ENCODE assay signal across 1 cellular context in the genomic region with DNA sequence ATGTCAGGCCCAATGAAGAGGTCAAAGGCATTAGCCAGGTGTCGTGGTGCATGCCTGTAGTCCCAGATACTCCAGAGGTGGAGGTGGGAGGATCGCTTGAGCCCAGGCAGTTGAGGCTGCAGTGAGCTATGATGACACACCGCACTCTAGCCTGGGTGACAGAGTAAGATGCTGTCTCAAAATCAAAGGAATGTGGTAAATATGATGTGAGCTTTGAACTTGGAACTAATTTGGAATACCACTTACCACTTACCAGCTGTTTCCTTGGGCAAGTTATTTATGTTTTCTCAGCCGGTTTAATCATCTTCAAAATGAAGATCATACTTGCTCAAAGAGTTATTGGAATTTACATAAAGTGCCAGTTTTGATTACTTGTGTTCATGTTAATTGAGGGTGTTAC.
TF ChIP-seq lines count a peak whose summit lies in the region.

No MANE protein-coding gene starts in this region.

TF ChIP-seq in HepG2, 621 proteins besides CTCF, POLR2A, EP300 and RAD21:
- no peak for TF ChIP-seq ZNF850 (CRISPR knock-in tag; conservative IDR thresholded peaks at IDR 0.05)
- no peak for TF ChIP-seq HNRNPUL1 (IDR thresholded peaks at IDR 0.05; ENCODE audit: low read depth, low read length)
- no peak for TF ChIP-seq ZNF10 (CRISPR knock-in tag; IDR thresholded peaks at IDR 0.05; ENCODE audit: borderline replicate concordance, low read depth)
- TF ChIP-seq ZNF598 (CRISPR knock-in tag; IDR thresholded peaks at IDR 0.05; ENCODE audit: borderline replicate concordance) = no peak
- no peak for TF ChIP-seq ZNF615 (CRISPR knock-in tag; IDR thresholded peaks at IDR 0.05; ENCODE audit: borderline replicate concordance)
- no peak for TF ChIP-seq RERE (CRISPR knock-in tag; IDR thresholded peaks at IDR 0.05; ENCODE audit: low read depth)
- no peak for TF ChIP-seq FOXJ3 (CRISPR knock-in tag; IDR thresholded peaks at IDR 0.05; ENCODE audit: borderline replicate concordance)
- TF ChIP-seq, protein P1, sequence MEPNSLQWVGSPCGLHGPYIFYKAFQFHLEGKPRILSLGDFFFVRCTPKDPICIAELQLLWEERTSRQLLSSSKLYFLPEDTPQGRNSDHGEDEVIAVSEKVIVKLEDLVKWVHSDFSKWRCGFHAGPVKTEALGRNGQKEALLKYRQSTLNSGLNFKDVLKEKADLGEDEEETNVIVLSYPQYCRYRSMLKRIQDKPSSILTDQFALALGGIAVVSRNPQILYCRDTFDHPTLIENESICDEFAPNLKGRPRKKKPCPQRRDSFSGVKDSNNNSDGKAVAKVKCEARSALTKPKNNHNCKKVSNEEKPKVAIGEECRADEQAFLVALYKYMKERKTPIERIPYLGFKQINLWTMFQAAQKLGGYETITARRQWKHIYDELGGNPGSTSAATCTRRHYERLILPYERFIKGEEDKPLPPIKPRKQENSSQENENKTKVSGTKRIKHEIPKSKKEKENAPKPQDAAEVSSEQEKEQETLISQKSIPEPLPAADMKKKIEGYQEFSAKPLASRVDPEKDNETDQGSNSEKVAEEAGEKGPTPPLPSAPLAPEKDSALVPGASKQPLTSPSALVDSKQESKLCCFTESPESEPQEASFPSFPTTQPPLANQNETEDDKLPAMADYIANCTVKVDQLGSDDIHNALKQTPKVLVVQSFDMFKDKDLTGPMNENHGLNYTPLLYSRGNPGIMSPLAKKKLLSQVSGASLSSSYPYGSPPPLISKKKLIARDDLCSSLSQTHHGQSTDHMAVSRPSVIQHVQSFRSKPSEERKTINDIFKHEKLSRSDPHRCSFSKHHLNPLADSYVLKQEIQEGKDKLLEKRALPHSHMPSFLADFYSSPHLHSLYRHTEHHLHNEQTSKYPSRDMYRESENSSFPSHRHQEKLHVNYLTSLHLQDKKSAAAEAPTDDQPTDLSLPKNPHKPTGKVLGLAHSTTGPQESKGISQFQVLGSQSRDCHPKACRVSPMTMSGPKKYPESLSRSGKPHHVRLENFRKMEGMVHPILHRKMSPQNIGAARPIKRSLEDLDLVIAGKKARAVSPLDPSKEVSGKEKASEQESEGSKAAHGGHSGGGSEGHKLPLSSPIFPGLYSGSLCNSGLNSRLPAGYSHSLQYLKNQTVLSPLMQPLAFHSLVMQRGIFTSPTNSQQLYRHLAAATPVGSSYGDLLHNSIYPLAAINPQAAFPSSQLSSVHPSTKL (CRISPR knock-in tag; IDR thresholded peaks at IDR 0.05) = no peak
- no peak for TF ChIP-seq ZNF460 (CRISPR knock-in tag; IDR thresholded peaks at IDR 0.05; ENCODE audit: borderline replicate concordance)
- no peak for TF ChIP-seq ZNF547 (CRISPR knock-in tag; IDR thresholded peaks at IDR 0.05)
- TF ChIP-seq, protein P2, sequence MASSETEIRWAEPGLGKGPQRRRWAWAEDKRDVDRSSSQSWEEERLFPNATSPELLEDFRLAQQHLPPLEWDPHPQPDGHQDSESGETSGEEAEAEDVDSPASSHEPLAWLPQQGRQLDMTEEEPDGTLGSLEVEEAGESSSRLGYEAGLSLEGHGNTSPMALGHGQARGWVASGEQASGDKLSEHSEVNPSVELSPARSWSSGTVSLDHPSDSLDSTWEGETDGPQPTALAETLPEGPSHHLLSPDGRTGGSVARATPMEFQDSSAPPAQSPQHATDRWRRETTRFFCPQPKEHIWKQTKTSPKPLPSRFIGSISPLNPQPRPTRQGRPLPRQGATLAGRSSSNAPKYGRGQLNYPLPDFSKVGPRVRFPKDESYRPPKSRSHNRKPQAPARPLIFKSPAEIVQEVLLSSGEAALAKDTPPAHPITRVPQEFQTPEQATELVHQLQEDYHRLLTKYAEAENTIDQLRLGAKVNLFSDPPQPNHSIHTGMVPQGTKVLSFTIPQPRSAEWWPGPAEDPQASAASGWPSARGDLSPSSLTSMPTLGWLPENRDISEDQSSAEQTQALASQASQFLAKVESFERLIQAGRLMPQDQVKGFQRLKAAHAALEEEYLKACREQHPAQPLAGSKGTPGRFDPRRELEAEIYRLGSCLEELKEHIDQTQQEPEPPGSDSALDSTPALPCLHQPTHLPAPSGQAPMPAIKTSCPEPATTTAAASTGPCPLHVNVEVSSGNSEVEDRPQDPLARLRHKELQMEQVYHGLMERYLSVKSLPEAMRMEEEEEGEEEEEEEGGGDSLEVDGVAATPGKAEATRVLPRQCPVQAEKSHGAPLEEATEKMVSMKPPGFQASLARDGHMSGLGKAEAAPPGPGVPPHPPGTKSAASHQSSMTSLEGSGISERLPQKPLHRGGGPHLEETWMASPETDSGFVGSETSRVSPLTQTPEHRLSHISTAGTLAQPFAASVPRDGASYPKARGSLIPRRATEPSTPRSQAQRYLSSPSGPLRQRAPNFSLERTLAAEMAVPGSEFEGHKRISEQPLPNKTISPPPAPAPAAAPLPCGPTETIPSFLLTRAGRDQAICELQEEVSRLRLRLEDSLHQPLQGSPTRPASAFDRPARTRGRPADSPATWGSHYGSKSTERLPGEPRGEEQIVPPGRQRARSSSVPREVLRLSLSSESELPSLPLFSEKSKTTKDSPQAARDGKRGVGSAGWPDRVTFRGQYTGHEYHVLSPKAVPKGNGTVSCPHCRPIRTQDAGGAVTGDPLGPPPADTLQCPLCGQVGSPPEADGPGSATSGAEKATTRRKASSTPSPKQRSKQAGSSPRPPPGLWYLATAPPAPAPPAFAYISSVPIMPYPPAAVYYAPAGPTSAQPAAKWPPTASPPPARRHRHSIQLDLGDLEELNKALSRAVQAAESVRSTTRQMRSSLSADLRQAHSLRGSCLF (CRISPR knock-in tag; IDR thresholded peaks at IDR 0.05; ENCODE audit: borderline replicate concordance) = no peak
- TF ChIP-seq, protein P3, sequence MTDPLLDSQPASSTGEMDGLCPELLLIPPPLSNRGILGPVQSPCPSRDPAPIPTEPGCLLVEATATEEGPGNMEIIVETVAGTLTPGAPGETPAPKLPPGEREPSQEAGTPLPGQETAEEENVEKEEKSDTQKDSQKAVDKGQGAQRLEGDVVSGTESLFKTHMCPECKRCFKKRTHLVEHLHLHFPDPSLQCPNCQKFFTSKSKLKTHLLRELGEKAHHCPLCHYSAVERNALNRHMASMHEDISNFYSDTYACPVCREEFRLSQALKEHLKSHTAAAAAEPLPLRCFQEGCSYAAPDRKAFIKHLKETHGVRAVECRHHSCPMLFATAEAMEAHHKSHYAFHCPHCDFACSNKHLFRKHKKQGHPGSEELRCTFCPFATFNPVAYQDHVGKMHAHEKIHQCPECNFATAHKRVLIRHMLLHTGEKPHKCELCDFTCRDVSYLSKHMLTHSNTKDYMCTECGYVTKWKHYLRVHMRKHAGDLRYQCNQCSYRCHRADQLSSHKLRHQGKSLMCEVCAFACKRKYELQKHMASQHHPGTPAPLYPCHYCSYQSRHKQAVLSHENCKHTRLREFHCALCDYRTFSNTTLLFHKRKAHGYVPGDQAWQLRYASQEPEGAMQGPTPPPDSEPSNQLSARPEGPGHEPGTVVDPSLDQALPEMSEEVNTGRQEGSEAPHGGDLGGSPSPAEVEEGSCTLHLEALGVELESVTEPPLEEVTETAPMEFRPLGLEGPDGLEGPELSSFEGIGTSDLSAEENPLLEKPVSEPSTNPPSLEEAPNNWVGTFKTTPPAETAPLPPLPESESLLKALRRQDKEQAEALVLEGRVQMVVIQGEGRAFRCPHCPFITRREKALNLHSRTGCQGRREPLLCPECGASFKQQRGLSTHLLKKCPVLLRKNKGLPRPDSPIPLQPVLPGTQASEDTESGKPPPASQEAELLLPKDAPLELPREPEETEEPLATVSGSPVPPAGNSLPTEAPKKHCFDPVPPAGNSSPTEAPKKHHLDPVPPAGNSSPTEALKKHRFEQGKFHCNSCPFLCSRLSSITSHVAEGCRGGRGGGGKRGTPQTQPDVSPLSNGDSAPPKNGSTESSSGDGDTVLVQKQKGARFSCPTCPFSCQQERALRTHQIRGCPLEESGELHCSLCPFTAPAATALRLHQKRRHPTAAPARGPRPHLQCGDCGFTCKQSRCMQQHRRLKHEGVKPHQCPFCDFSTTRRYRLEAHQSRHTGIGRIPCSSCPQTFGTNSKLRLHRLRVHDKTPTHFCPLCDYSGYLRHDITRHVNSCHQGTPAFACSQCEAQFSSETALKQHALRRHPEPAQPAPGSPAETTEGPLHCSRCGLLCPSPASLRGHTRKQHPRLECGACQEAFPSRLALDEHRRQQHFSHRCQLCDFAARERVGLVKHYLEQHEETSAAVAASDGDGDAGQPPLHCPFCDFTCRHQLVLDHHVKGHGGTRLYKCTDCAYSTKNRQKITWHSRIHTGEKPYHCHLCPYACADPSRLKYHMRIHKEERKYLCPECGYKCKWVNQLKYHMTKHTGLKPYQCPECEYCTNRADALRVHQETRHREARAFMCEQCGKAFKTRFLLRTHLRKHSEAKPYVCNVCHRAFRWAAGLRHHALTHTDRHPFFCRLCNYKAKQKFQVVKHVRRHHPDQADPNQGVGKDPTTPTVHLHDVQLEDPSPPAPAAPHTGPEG (CRISPR knock-in tag; IDR thresholded peaks at IDR 0.05) = no peak
- no peak for TF ChIP-seq FUBP1 (CRISPR knock-in tag; IDR thresholded peaks at IDR 0.05; ENCODE audit: borderline replicate concordance)
- TF ChIP-seq, protein P4, sequence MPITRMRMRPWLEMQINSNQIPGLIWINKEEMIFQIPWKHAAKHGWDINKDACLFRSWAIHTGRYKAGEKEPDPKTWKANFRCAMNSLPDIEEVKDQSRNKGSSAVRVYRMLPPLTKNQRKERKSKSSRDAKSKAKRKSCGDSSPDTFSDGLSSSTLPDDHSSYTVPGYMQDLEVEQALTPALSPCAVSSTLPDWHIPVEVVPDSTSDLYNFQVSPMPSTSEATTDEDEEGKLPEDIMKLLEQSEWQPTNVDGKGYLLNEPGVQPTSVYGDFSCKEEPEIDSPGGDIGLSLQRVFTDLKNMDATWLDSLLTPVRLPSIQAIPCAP (CRISPR knock-in tag; IDR thresholded peaks at IDR 0.05; ENCODE audit: low read depth) = no peak
- TF ChIP-seq GATA4 (IDR thresholded peaks at IDR 0.05; ENCODE audit: borderline replicate concordance, low read depth) = no peak
- no peak for TF ChIP-seq ZNF331 (CRISPR knock-in tag; IDR thresholded peaks at IDR 0.05)
- no peak for TF ChIP-seq TFDP1 (CRISPR knock-in tag; IDR thresholded peaks at IDR 0.05; ENCODE audit: borderline replicate concordance)
- TF ChIP-seq NR2F6 (IDR thresholded peaks at IDR 0.05) = no peak
- TF ChIP-seq NR2F6 (CRISPR knock-in tag; IDR thresholded peaks at IDR 0.05) = no peak
